ENCODE assay signal across 11 cellular contexts in the genomic region with DNA sequence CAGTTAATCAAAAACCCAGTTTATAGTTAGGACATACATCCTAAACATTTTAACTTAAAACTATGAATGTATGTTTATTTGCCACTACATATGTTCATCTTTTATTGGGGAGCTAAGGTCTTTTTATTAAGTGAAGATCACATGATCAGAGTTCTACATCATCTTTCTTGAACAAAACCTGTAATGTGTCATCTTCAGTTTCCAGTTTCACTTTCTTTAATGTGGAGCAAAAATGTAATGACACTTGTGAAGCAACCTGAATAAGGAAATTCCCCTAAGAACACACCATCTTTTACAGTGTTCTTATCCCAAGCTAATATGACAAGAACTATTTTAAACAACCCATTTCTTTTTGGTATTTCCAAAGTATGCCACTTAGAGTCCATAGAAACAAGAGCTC.
A peak's percentile ranks its signal among the peaks of the same experiment; 100 is the strongest.
DNase-seq lines count a peak whose midpoint lies in the region; ATAC-seq, FAIRE-seq and TF ChIP-seq lines count a peak whose summit lies in the region.
"Had no signal": no experiment of that assay in that cellular context is flagged by ENCODE, and none has a peak within 500 bp of the region (broad histone marks: within the 10 kb centered on the region; RNA-seq: fewer than 3 reads in every experiment).

No MANE protein-coding gene starts in this region.

- no peak overlapping the region for H3K4me3 ChIP-seq in GM12878
- no peak overlapping the region for H3K4me3 ChIP-seq in colonic mucosa

- peak; percentile 38 for FAIRE-seq in GM12878 (lab: Jason Lieb, UNC)
- FAIRE-seq: endothelial cell of umbilical vein had no signal

- no peak for TF ChIP-seq POLR2A in GM12878 (IDR thresholded peaks at IDR 0.05; ENCODE audit: low read depth, low read length)

- H2AFZ ChIP-seq in GM12878 (ENCODE audit: control insufficient read depth, low read depth, low read length): no peak overlapping the region

- peak; percentile 56 to 76; a peak in 2 of 4 replicates for TF ChIP-seq EP300 in GM12878 (IDR thresholded peaks at IDR 0.05; ENCODE audit: borderline replicate concordance in 1 of 2, control insufficient read depth in 1 of 2, low read depth in 2 of 2, low read length in 2 of 2)

- no peaks in the 10 kb centered on the region; the same call in 1 of the 2 replicates for H3K4me1 ChIP-seq in GM12878 (ENCODE audit: control insufficient read depth, insufficient read depth, low read length)
- no peaks in the 10 kb centered on the region for H3K4me1 ChIP-seq in colonic mucosa

- POLR2A ChIA-PET in GM12878 (lab: Charles Lee): interaction anchor here (1.8 to 4.0 kb wide), 2 partner anchors 9 to 38 kb away, joined by 7 to 30 read pairs; no protein-coding TSS in a partner anchor

- H3K9ac ChIP-seq in GM12878 (ENCODE audit: control insufficient read depth, insufficient read depth, low read length): no peak overlapping the region
- H3K9ac ChIP-seq in colonic mucosa (ENCODE audit: low read depth in 2 of 2, low read length in 2 of 2): no peak overlapping the region

- H3K9me3 ChIP-seq in GM12878 (replicated peaks; ENCODE audit: control insufficient read depth, insufficient read depth, low read length) (no peaks in the 10 kb centered on the region; the same call in 1 of the 3 replicates), colonic mucosa (no peaks in the 10 kb centered on the region)

- intact Hi-C loops in GM12878 (cut with micrococcal nuclease; ENCODE audit: unreplicated experiment) (no loop called here), colonic mucosa (cut with DNase I) (no loop called here)

- H3K4me2 ChIP-seq in GM12878 (ENCODE audit: control insufficient read depth, insufficient read depth): no peak overlapping the region

- H3K27ac ChIP-seq in GM12878 (ENCODE audit: control insufficient read depth, insufficient read depth) (no peak overlapping the region), caudate nucleus (ENCODE audit: low read depth, low read length) (no peak overlapping the region), colonic mucosa (no peak overlapping the region)
- H3K27ac ChIP-seq: RWPE1 had no signal

- no peaks in the 10 kb centered on the region for H3K79me2 ChIP-seq in GM12878 (ENCODE audit: control insufficient read depth, insufficient read depth, low read length)

- ATAC-seq in GM18867 (IDR thresholded peaks at IDR 0.05; ENCODE audit: unreplicated experiment) (peak; percentile 96), GM21526 (IDR thresholded peaks at IDR 0.05; ENCODE audit: low FRiP score, unreplicated experiment) (peak; percentile 64), HG03103 (IDR thresholded peaks at IDR 0.05; ENCODE audit: low read depth, unreplicated experiment) (peak; percentile 89), GM12878 (peak; percentile 97)

- TF ChIP-seq RAD21 in GM12878 (IDR thresholded peaks at IDR 0.05; ENCODE audit: insufficient read depth, low read depth, low read length): no peak

- in situ Hi-C loops in GM12878 (cut with MboI): no loop called here

- SMC1A ChIA-PET in GM12878 (lab: Charles Lee; ENCODE audit: uncharacterized antibody, unreplicated experiment): interaction anchor here (0.6 to 4.4 kb wide), 15 partner anchors 9 to 244 kb away, joined by 3 to 49 read pairs (median 4); no protein-coding TSS in a partner anchor

- H3K27me3 ChIP-seq in GM12878 (replicated peaks in 1 of 2; ENCODE audit: control insufficient read depth in 2 of 2, insufficient read depth in 2 of 2, low read length in 1 of 2) (no peaks in the 10 kb centered on the region), colonic mucosa (no peaks in the 10 kb centered on the region)

- H3K36me3 ChIP-seq in GM12878 (ENCODE audit: control insufficient read depth in 2 of 2, insufficient read depth in 2 of 2, low read length in 1 of 2) (no peaks in the 10 kb centered on the region), colonic mucosa (no peaks in the 10 kb centered on the region)

- no TSS peak for BruUV-seq in GM12878 (replicated peaks; lab: Mats Ljungman, UMichigan)

- TF ChIP-seq CTCF in GM12878 (IDR thresholded peaks at IDR 0.05 in 2 of 3, conservative IDR thresholded peaks at IDR 0.05 in 1 of 3; ENCODE audit: control insufficient read depth in 2 of 3, extremely low read depth in 1 of 3, insufficient read depth in 1 of 3, low read depth in 3 of 3, low read length in 3 of 3) (no peak), colonic mucosa (IDR thresholded peaks at IDR 0.05) (no peak)

- DNase-seq in GM12878 (ENCODE audit: low read depth, low spot score) (peak; percentile 51), caudate nucleus (lab: John Stamatoyannopoulos, UW) (no peak), cortex of kidney (lab: John Stamatoyannopoulos, UW) (no peak), colonic mucosa (no peak)
- DNase-seq in activated CD4-positive, alpha-beta T cell treated with anti-CD3 and anti-CD28 coated beads for 48 hours: no peak
- DNase-seq: amniotic stem cell had no signal

- CTCF ChIA-PET in GM12878 (lab: Yijun Ruan, JAX): interaction anchor here (1.3 to 3.6 kb wide), 5 partner anchors 8 to 131 kb away, joined by 3 to 23 read pairs (median 5); no protein-coding TSS in a partner anchor

- RAD21 ChIA-PET in GM12878 (lab: Charles Lee; ENCODE audit: unreplicated experiment): interaction anchor here (0.8 to 3.7 kb wide), 10 partner anchors 9 to 268 kb away, joined by 3 to 18 read pairs (median 4); no protein-coding TSS in a partner anchor

- H4K20me1 ChIP-seq in GM12878 (ENCODE audit: control insufficient read depth, insufficient read depth): no peaks in the 10 kb centered on the region

TF ChIP-seq in GM12878, 131 proteins besides CTCF, POLR2A, EP300 and RAD21 (continues in another document):
- TF ChIP-seq SKIL (IDR thresholded peaks at IDR 0.05; ENCODE audit: low read depth, poor library complexity, severe bottlenecking) (no peak), NFYA (IDR thresholded peaks at IDR 0.05; ENCODE audit: borderline replicate concordance, low read depth, low read length) (no peak), POLR2AphosphoS2 (IDR thresholded peaks at IDR 0.05; ENCODE audit: low read depth, low read length) (no peak), ZNF687 (IDR thresholded peaks at IDR 0.05) (no peak)
- TF ChIP-seq, protein P1, sequence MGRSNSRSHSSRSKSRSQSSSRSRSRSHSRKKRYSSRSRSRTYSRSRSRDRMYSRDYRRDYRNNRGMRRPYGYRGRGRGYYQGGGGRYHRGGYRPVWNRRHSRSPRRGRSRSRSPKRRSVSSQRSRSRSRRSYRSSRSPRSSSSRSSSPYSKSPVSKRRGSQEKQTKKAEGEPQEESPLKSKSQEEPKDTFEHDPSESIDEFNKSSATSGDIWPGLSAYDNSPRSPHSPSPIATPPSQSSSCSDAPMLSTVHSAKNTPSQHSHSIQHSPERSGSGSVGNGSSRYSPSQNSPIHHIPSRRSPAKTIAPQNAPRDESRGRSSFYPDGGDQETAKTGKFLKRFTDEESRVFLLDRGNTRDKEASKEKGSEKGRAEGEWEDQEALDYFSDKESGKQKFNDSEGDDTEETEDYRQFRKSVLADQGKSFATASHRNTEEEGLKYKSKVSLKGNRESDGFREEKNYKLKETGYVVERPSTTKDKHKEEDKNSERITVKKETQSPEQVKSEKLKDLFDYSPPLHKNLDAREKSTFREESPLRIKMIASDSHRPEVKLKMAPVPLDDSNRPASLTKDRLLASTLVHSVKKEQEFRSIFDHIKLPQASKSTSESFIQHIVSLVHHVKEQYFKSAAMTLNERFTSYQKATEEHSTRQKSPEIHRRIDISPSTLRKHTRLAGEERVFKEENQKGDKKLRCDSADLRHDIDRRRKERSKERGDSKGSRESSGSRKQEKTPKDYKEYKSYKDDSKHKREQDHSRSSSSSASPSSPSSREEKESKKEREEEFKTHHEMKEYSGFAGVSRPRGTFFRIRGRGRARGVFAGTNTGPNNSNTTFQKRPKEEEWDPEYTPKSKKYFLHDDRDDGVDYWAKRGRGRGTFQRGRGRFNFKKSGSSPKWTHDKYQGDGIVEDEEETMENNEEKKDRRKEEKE (IDR thresholded peaks at IDR 0.05): no peak
